ENCODE assay signal across 8 cellular contexts in the genomic region with DNA sequence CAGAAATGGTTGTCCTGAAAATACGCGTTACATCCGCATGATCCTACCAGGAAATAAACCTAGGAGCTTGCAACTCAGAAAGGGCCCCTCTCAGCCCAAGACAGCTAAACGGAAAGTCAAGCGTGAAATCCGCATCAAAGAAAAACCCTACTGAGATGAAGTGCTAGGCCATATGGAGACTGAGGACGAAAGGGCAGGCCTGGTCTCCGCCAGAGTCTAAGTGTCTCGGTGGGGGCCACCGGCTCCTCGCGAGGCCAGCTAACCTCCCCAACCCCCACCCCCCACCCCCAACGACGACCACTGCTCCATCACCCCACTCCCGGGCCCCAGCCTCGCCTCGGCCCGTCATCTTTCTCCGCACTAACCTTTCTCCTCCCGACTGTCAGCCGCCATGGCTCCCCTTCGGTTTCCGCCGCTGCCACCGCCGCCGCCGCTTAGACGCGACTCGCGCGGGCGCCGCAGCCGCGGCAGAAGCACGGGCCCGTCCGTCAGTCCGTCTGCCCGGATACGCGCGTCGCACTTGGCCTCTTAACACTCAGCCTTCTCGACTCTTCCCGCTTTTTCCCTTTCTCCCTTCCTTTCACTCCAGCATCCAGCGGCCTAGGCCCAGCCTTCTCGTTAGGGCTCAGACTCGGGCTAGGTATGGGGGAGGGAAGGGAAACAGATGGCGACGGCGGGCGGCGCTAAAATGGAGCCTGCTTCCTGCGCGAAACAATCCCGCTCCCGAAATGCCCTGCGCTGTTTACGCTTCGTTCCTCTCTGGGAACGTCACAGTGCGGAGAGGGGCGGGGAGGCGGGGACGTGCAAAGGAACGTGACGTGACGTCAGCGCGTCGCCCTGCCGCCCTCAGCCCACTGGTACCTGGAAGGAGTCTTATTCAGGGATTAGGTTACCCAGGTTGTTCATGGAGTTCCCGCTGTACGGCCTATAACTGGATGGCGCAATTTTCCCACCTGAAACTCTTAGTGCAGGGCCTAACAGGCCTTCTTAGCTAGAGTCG. TPM values are rescaled to one million over a fixed set of nuclear protein-coding genes. Genes with fewer than 3 reads are reported as not detected.
DNase-seq lines count a peak whose midpoint lies in the region; ATAC-seq and TF ChIP-seq lines count a peak whose summit lies in the region.

A gene (minus strand): TSS at position 730 of the 1,000 bp plus-strand sequence. CDS start 337 bp downstream, at position 393.

- H3K27ac ChIP-seq in left ventricle myocardium inferior (replicated peaks) = peak within 1 kb of the TSS; percentile 97

- H3K9me3 Mint-ChIP-seq in progenitor cell of endocrine pancreas (ENCODE audit: low read depth) = no peaks in the 10 kb centered on the region

- peaks cover 6% of the 10 kb centered on the region for H3K27me3 Mint-ChIP-seq in T-helper 17 cell
- H3K27me3 Mint-ChIP-seq in progenitor cell of endocrine pancreas = no peaks in the 10 kb centered on the region

- H3K36me3 Mint-ChIP-seq in T-helper 17 cell (ENCODE audit: low read depth) = peaks cover 8% of the 10 kb centered on the region
- peaks cover 2% of the 10 kb centered on the region for H3K36me3 Mint-ChIP-seq in progenitor cell of endocrine pancreas (ENCODE audit: insufficient read depth)

- H3K4me1 Mint-ChIP-seq in T-helper 17 cell = peaks cover 33% of the 10 kb centered on the region
- peaks cover 23% of the 10 kb centered on the region for H3K4me1 Mint-ChIP-seq in progenitor cell of endocrine pancreas (ENCODE audit: low read depth)

- TF ChIP-seq CTCF in left ventricle myocardium inferior (IDR thresholded peaks at IDR 0.05; ENCODE audit: borderline replicate concordance) = no peak
- TF ChIP-seq CTCF in progenitor cell of endocrine pancreas (IDR thresholded peaks at IDR 0.05; ENCODE audit: unreplicated experiment) = no peak

- peak; percentile 69 for TF ChIP-seq POLR2A in GM15510 (IDR thresholded peaks at IDR 0.05; ENCODE audit: borderline replicate concordance, extremely low read depth, insufficient read length)

- no peaks in the 10 kb centered on the region for H3K36me3 ChIP-seq in left ventricle myocardium inferior

- H3K4me1 ChIP-seq in left ventricle myocardium inferior = peaks cover 49% of the 10 kb centered on the region

- H3K4me3 Mint-ChIP-seq in T-helper 17 cell (peak within 1 kb of the TSS; percentile 99), progenitor cell of endocrine pancreas (ENCODE audit: low read depth) (peak within 1 kb of the TSS; percentile 91)

- H3K27me3 ChIP-seq in left ventricle myocardium inferior (ENCODE audit: low read depth) = no peaks in the 10 kb centered on the region

- H3K4me3 ChIP-seq in left ventricle myocardium inferior = peak within 1 kb of the TSS; percentile 94

- ATAC-seq in HG02885 (IDR thresholded peaks at IDR 0.05; ENCODE audit: poor library complexity, unreplicated experiment) (peak; percentile 96), T-helper 17 cell (peak; percentile 96)

- no peaks in the 10 kb centered on the region for H3K9me3 ChIP-seq in T-helper 17 cell (ENCODE audit: control insufficient read depth, low read length, poor library complexity, severe bottlenecking)
- no peaks in the 10 kb centered on the region for H3K9me3 ChIP-seq in left ventricle myocardium inferior (replicated peaks)

- H3K27ac Mint-ChIP-seq in T-helper 17 cell = peak within 1 kb of the TSS; percentile 99
- H3K27ac Mint-ChIP-seq in progenitor cell of endocrine pancreas = peak within 1 kb of the TSS; percentile 99

- intact Hi-C loops in left ventricle myocardium inferior (cut with micrococcal nuclease) = no loop called here

- peak; percentile 87 for DNase-seq in NCI-H1694 treated with DMSO at 0.1 percent for 48 hours (lab: John Stamatoyannopoulos, UW)
- DNase-seq in T-helper 17 cell = peak; percentile 87 to 90 (median 90)
- peak; percentile 35 to 96 (median 91) for DNase-seq in amygdala (lab: John Stamatoyannopoulos, UW)
- DNase-seq in left ventricle myocardium inferior = peak; percentile 97
- DNase-seq in progenitor cell of endocrine pancreas (ENCODE audit: low spot score, unreplicated experiment) = peak; percentile 86
- peak; percentile 97 for DNase-seq in ureter (ENCODE audit: low spot score)

RNA-seq across cellular contexts. Expression of the gene that starts here (rescaled TPM):
- total RNA-seq in T-helper 17 cell (100 to 1,000 TPM; 231 to 258 TPM), left ventricle myocardium inferior (46.2 TPM), progenitor cell of endocrine pancreas (162 and 188 TPM in 2 replicates), ureter (116 TPM)

Comparison
In these comparisons a context has a peak if more than half of its experiments do, and no peak if none do; other contexts are left out.
1. Peak in every context shown above with its lines: DNase-seq, ATAC-seq, H3K4me3 ChIP-seq and H3K27ac ChIP-seq.